In genomic region chr1:93501399-93501798, GRCh38 we compare ENCODE assay signal across 24 cellular contexts.
"Had no signal": no experiment of that assay in that cellular context is flagged by ENCODE, and none has a peak within 500 bp of the region (broad histone marks: within the 10 kb centered on the region; RNA-seq: fewer than 3 reads in every experiment).

No MANE protein-coding gene starts in this region.

- H3K4me3 ChIP-seq: dorsolateral prefrontal cortex, gastrocnemius medialis, lung, mucosa of descending colon, neural progenitor cell, prostate gland, right atrium auricular region, stomach, thyroid gland had no signal

- ATAC-seq: esophagus mucosa; gastrocnemius medialis; left ventricle myocardium superior; natural killer cell treated with Interleukin-12 subunit alpha and Interleukin-12 subunit beta and Interleukin-15 and Interleukin-18, amount 100 ng/mL, for 72 hours; sciatic nerve; stimulated activated effector memory CD8-positive, alpha-beta T cell treated with anti-CD3 and anti-CD28 coated beads, Interleukin-12 subunit alpha, Interleukin-12 subunit beta, amount 100 ng/mL, for 72 hours had no signal

- H3K27ac ChIP-seq: dorsolateral prefrontal cortex, gastrocnemius medialis, neural progenitor cell, prostate gland, right atrium auricular region, stomach, thyroid gland had no signal

- H3K36me3 ChIP-seq: gastrocnemius medialis, prostate gland, right atrium auricular region, thyroid gland had no signal

- H3K4me1 Mint-ChIP-seq: naive B cell; neural progenitor cell; stimulated activated effector memory CD8-positive, alpha-beta T cell treated with anti-CD3 and anti-CD28 coated beads, Interleukin-12 subunit alpha, Interleukin-12 subunit beta, amount 100 ng/mL, for 72 hours had no signal

- DNase-seq: dorsolateral prefrontal cortex; effector CD4-positive, alpha-beta T cell; foreskin fibroblast; gastrocnemius medialis; head of caudate nucleus; left ventricle myocardium superior; mucosa of descending colon; naive B cell; stimulated activated CD4-positive, alpha-beta T cell treated with anti-CD3 and anti-CD28 coated beads, Interleukin-2, amount 100 ng/mL, for 24 hours; stimulated activated CD4-positive, alpha-beta T cell treated with anti-CD3 and anti-CD28 coated beads, Interleukin-4, amount 100 ng/mL, for 24 hours; stimulated activated naive CD4-positive, alpha-beta T cell treated with Interleukin-2 at 50 U/mL for 16 hours; stomach; thyroid gland had no signal

- H3K27me3 ChIP-seq: gastrocnemius medialis, neural progenitor cell, right atrium auricular region, stomach, thyroid gland had no signal

- H3K9me3 Mint-ChIP-seq: memory B cell; mesothelial cell of epicardium; naive B cell; natural killer cell treated with Interleukin-12 subunit alpha and Interleukin-12 subunit beta and Interleukin-15 and Interleukin-18, amount 100 ng/mL, for 72 hours; stimulated activated effector memory CD8-positive, alpha-beta T cell treated with anti-CD3 and anti-CD28 coated beads, Interleukin-12 subunit alpha, Interleukin-12 subunit beta, amount 100 ng/mL, for 72 hours; type B pancreatic cell had no signal

- H3K4me2 ChIP-seq: neural progenitor cell had no signal

- H3K9me3 ChIP-seq: gastrocnemius medialis, mucosa of descending colon, prostate gland, right atrium auricular region, stomach, thyroid gland had no signal

- H3K36me3 Mint-ChIP-seq: natural killer cell treated with Interleukin-12 subunit alpha and Interleukin-12 subunit beta and Interleukin-15 and Interleukin-18, amount 100 ng/mL, for 72 hours; stimulated activated effector memory CD8-positive, alpha-beta T cell treated with anti-CD3 and anti-CD28 coated beads, Interleukin-12 subunit alpha, Interleukin-12 subunit beta, amount 100 ng/mL, for 72 hours had no signal

- H3K27ac Mint-ChIP-seq: memory B cell; natural killer cell treated with Interleukin-12 subunit alpha and Interleukin-12 subunit beta and Interleukin-15 and Interleukin-18, amount 100 ng/mL, for 72 hours; neural progenitor cell; stimulated activated effector memory CD8-positive, alpha-beta T cell treated with anti-CD3 and anti-CD28 coated beads, Interleukin-12 subunit alpha, Interleukin-12 subunit beta, amount 100 ng/mL, for 72 hours; type B pancreatic cell had no signal

- H3K27me3 Mint-ChIP-seq: memory B cell, naive B cell, type B pancreatic cell had no signal

- H3K4me1 ChIP-seq: neural progenitor cell, prostate gland, right atrium auricular region had no signal

- H3K4me3 Mint-ChIP-seq: memory B cell; mesothelial cell of epicardium; naive B cell; natural killer cell treated with Interleukin-12 subunit alpha and Interleukin-12 subunit beta and Interleukin-15 and Interleukin-18, amount 100 ng/mL, for 72 hours; neural progenitor cell; stimulated activated effector memory CD8-positive, alpha-beta T cell treated with anti-CD3 and anti-CD28 coated beads, Interleukin-12 subunit alpha, Interleukin-12 subunit beta, amount 100 ng/mL, for 72 hours; type B pancreatic cell had no signal

- H3K9ac ChIP-seq: neural progenitor cell had no signal
